ENCODE assay signal across 12 cellular contexts in genomic region chr19:40411125-40411842, GRCh38. TPM values are rescaled to one million over a fixed set of nuclear protein-coding genes. Genes with fewer than 3 reads are reported as not detected.
DNase-seq lines count a peak whose midpoint lies in the region; ATAC-seq, FAIRE-seq and TF ChIP-seq lines count a peak whose summit lies in the region.
"Had no signal": no experiment of that assay in that cellular context is flagged by ENCODE, and none has a peak within 500 bp of the region (broad histone marks: within the 10 kb centered on the region; RNA-seq: fewer than 3 reads in every experiment).

No MANE protein-coding gene starts in this region.

- H3K4me1 ChIP-seq in A549 (peaks cover 12% of the 10 kb centered on the region; the same call in 1 of the 3 replicates), SK-N-SH (ENCODE audit: control insufficient read depth in 1 of 2, insufficient read depth in 2 of 2, low read depth in 1 of 2, low read length in 1 of 2) (no peaks in the 10 kb centered on the region; a peak in 1 of 4 replicates), left lung (peaks cover 0 to 38% of the 10 kb centered on the region in 2 donors)

- H3K9ac ChIP-seq in SK-N-SH = no peak overlapping the region

- H3K36me3 ChIP-seq in SK-N-SH (replicated peaks in 1 of 2; ENCODE audit: control insufficient read depth in 1 of 2, insufficient read depth in 2 of 2, low read length in 1 of 2) = no peaks in the 10 kb centered on the region
- no peaks in the 10 kb centered on the region for H3K36me3 ChIP-seq in left lung
- H3K36me3 ChIP-seq: tibial artery had no signal

- 64% methylated on average over 16 of the region's 16 CpGs for WGBS in A549 (ENCODE audit: missing lambda C conversion rate)
- 63% methylated on average over 10 of the region's 16 CpGs for WGBS in SK-N-SH (ENCODE audit: low lambda C conversion rate)

- no peaks in the 10 kb centered on the region for H4K20me1 ChIP-seq in SK-N-SH (ENCODE audit: insufficient read depth)

- TF ChIP-seq RAD21 in A549 (conservative IDR thresholded peaks at IDR 0.05 in 1 of 2, IDR thresholded peaks at IDR 0.05 in 1 of 2) (no peak), SK-N-SH (IDR thresholded peaks at IDR 0.05; ENCODE audit: low read length) (no peak)

- no peak overlapping the region for H3K4me3 ChIP-seq in A549
- no peak overlapping the region for H3K4me3 ChIP-seq in SK-N-SH (ENCODE audit: low read depth in 2 of 2, low read length in 1 of 2)
- H3K4me3 ChIP-seq in left lung = peak overlapping the region in 1 of 2 donors; percentile 35
- H3K4me3 ChIP-seq: coronary artery, tibial artery had no signal

- H3K9me3 Mint-ChIP-seq in glutamatergic neuron (ENCODE audit: unreplicated experiment) = peaks cover 1% of the 10 kb centered on the region
- H3K9me3 Mint-ChIP-seq: nephron; T-helper 1 cell treated with Interleukin-12 subunit alpha and Interleukin-12 subunit beta and Interleukin-4 antibody, amounts not matched to agents 30 μg/mL and 1 μg/mL, for 36 hours had no signal

- H3K27me3 ChIP-seq in SK-N-SH (ENCODE audit: insufficient read depth) (no peaks in the 10 kb centered on the region), left lung (no peaks in the 10 kb centered on the region)
- H3K27me3 ChIP-seq: tibial artery had no signal

- TF ChIP-seq CTCF in A549 (IDR thresholded peaks at IDR 0.05) (no peak), SK-N-SH (IDR thresholded peaks at IDR 0.05) (no peak), left lung (IDR thresholded peaks at IDR 0.05) (no peak), glutamatergic neuron (IDR thresholded peaks at IDR 0.05; ENCODE audit: partially characterized antibody, unreplicated experiment) (no peak)

- no peak overlapping the region for H3K27ac Mint-ChIP-seq in glutamatergic neuron (ENCODE audit: unreplicated experiment)
- H3K27ac Mint-ChIP-seq: nephron; T-helper 1 cell treated with Interleukin-12 subunit alpha and Interleukin-12 subunit beta and Interleukin-4 antibody, amounts not matched to agents 30 μg/mL and 1 μg/mL, for 36 hours had no signal

- H3K9me2 ChIP-seq in SK-N-SH = no peaks in the 10 kb centered on the region

- TF ChIP-seq POLR2A in A549 (IDR thresholded peaks at IDR 0.05; ENCODE audit: low read length) = no peak

- no peaks in the 10 kb centered on the region for H3K36me3 Mint-ChIP-seq in glutamatergic neuron (ENCODE audit: unreplicated experiment)

- no peak for DNase-seq in A549 (ENCODE audit: low read depth in 1 of 2, low spot score in 1 of 2)
- peak; percentile 12 for DNase-seq in SK-N-SH
- DNase-seq in left lung = no peak
- DNase-seq in T-helper 1 cell = no peak
- DNase-seq in glutamatergic neuron = no peak
- DNase-seq: stimulated activated CD4-positive, alpha-beta T cell treated with anti-CD3 and anti-CD28 coated beads, Interleukin-4, amount 100 ng/mL, for 1 hour; tibial artery had no signal

- H3K9me3 ChIP-seq in A549 (no peaks in the 10 kb centered on the region), SK-N-SH (no peaks in the 10 kb centered on the region), left lung (no peaks in the 10 kb centered on the region)
- H3K9me3 ChIP-seq: tibial artery had no signal

- no peak overlapping the region for H3K4me2 ChIP-seq in A549
- H3K4me2 ChIP-seq in SK-N-SH = no peak overlapping the region

- H2AFZ ChIP-seq in SK-N-SH (ENCODE audit: low read depth) = peak overlapping the region; percentile 46; the same call in 1 of the 2 replicates

- no peak overlapping the region for H3K4me3 Mint-ChIP-seq in glutamatergic neuron (ENCODE audit: unreplicated experiment)
- H3K4me3 Mint-ChIP-seq: nephron; T-helper 1 cell treated with Interleukin-12 subunit alpha and Interleukin-12 subunit beta and Interleukin-4 antibody, amounts not matched to agents 30 μg/mL and 1 μg/mL, for 36 hours had no signal

- POLR2A ChIA-PET in A549 (lab: Yijun Ruan, JAX) (interaction anchor here (1.2 to 2.8 kb wide), 3 partner anchors 10 to 15 kb away, joined by 4 to 12 read pairs (median 7); partner anchors contain the start of gene SERTAD1), SK-N-SH (lab: Yijun Ruan, JAX) (interaction anchor here (1.4 kb wide), 1 partner anchor 10 kb away, joined by 4 read pairs; no protein-coding TSS in a partner anchor)

- TF ChIP-seq EP300 in A549 (IDR thresholded peaks at IDR 0.05) (no peak), SK-N-SH (IDR thresholded peaks at IDR 0.05; ENCODE audit: borderline replicate concordance in 1 of 2, low read depth in 1 of 2, low read length in 1 of 2) (no peak)

- H3F3A ChIP-seq in SK-N-SH (replicated peaks; ENCODE audit: insufficient read depth) = peaks cover 6% of the 10 kb centered on the region

- CTCF ChIA-PET in A549 (lab: Yijun Ruan, JAX) = interaction anchor here (0.7 to 26.4 kb wide), 10 partner anchors 7 to 272 kb away, joined by 3 to 950 read pairs (median 6); partner anchors contain the start of genes BLVRB, PRX, SERTAD1 and SERTAD3
- CTCF ChIA-PET in SK-N-SH (lab: Yijun Ruan, JAX) = interaction anchor here (1.3 to 3.3 kb wide), 4 partner anchors 9 to 106 kb away, joined by 3 to 15 read pairs (median 4); no protein-coding TSS in a partner anchor

- ATAC-seq in A549 (peak; percentile 19 to 31; a peak in 5 of 6 replicates), left lung (peak; percentile 66), HG03442 (IDR thresholded peaks at IDR 0.05; ENCODE audit: unreplicated experiment) (no peak)

- no peak for FAIRE-seq in A549 (lab: Jason Lieb, UNC)
- FAIRE-seq: A204.1 had no signal

- peaks cover 5% of the 10 kb centered on the region for H3K4me1 Mint-ChIP-seq in glutamatergic neuron (ENCODE audit: low read depth, unreplicated experiment)

- H3K27ac ChIP-seq in A549 (peak overlapping the region in 1 of 2 experiments; percentile 52; a peak in 3 of 6 replicates), SK-N-SH (ENCODE audit: low read depth in 2 of 2, low read length in 1 of 2) (no peak overlapping the region), left lung (peak overlapping the region; percentile 51 to 55)

- intact Hi-C loops in left lung (cut with DNase I) = no loop called here

- no peaks in the 10 kb centered on the region for H3K79me2 ChIP-seq in SK-N-SH (ENCODE audit: insufficient read depth)

- H3K27me3 Mint-ChIP-seq in glutamatergic neuron (ENCODE audit: unreplicated experiment) = no peaks in the 10 kb centered on the region

TF ChIP-seq in SK-N-SH, 30 proteins besides CTCF, POLR2A, EP300 and RAD21 (continues in another document):
- TF ChIP-seq NRF1 (IDR thresholded peaks at IDR 0.05; ENCODE audit: low read depth, low read length) = no peak

RNA-seq across cellular contexts. Expression of gene PRX, which starts 1.9 kb away (rescaled TPM):
- polyA plus RNA-seq in A549 (2011; rRNA removed) (1.5 and 1.6 TPM in 2 replicates), A549 (2017; fragmentation: RNase III; extraction: RNeasy Plus Mini Kit Qiagen cat#74134 plus additional on column Dnase treatment) (1.3 to 1.8 TPM (median 1.8 TPM) in 3 replicates), SK-N-SH (2012; rRNA removed) (2.2 TPM in 2 replicates)
- 0.91 and 1.1 TPM in 2 replicates for polyA plus RNA-seq in A549 (2012; cell fraction: cytosol; rRNA removed)
- 1.7 and 1.8 TPM in 2 replicates for polyA plus RNA-seq in A549 (2012; cell fraction: nucleus; rRNA removed)
- polyA minus RNA-seq in A549 (2011; rRNA and poly(A)+ RNA removed) = 0.87 and 1.1 TPM in 2 replicates
- polyA plus RNA-seq in SK-N-SH (2012; cell fraction: cytosol; rRNA removed) = 1.0 and 1.5 TPM in 2 replicates
- 2.9 and 4.3 TPM in 2 replicates for polyA plus RNA-seq in SK-N-SH (2012; cell fraction: nucleus; rRNA removed)
- total RNA-seq in left lung (10 to 100 TPM; 18.7 to 20.0 TPM), glutamatergic neuron (ENCODE audit: unreplicated experiment) (4.7 TPM)

RNA-seq across cellular contexts. Expression of gene SERTAD1, which starts 14.5 kb away (rescaled TPM):
- polyA plus RNA-seq in A549 (2011; rRNA removed) = 10.0 and 10.7 TPM in 2 replicates
- 30.9 and 31.2 TPM in 2 replicates for polyA plus RNA-seq in A549 (2012; cell fraction: cytosol; rRNA removed)
- polyA plus RNA-seq in A549 (2012; cell fraction: nucleus; rRNA removed) = 21.4 and 24.8 TPM in 2 replicates
- polyA plus RNA-seq in A549 (2017; fragmentation: RNase III; extraction: RNeasy Plus Mini Kit Qiagen cat#74134 plus additional on column Dnase treatment) = 12.5 to 14.9 TPM (median 13.6 TPM) in 3 replicates
- 4.6 and 4.7 TPM in 2 replicates for polyA minus RNA-seq in A549 (2011; rRNA and poly(A)+ RNA removed)
- polyA plus RNA-seq in SK-N-SH (2012; rRNA removed) = 7.1 and 10.4 TPM in 2 replicates
- 6.5 and 7.6 TPM in 2 replicates for polyA plus RNA-seq in SK-N-SH (2012; cell fraction: cytosol; rRNA removed)
- polyA plus RNA-seq in SK-N-SH (2012; cell fraction: nucleus; rRNA removed) = 8.4 and 10.2 TPM in 2 replicates
- 10 to 100 TPM; 14.8 to 17.5 TPM for total RNA-seq in left lung
- total RNA-seq in glutamatergic neuron (ENCODE audit: unreplicated experiment) = 3.6 TPM

RNA-seq across cellular contexts. Expression of gene HIPK4, which starts 21.3 kb away (rescaled TPM):
- polyA plus RNA-seq in A549 (2011; rRNA removed) (0.18 and 0.19 TPM in 2 replicates), A549 (2017; fragmentation: RNase III; extraction: RNeasy Plus Mini Kit Qiagen cat#74134 plus additional on column Dnase treatment) (0.20 to 0.25 TPM (median 0.24 TPM) in 3 replicates), SK-N-SH (2012; rRNA removed) (0.13 and 0.23 TPM in 2 replicates)
- polyA plus RNA-seq in A549 (2012; cell fraction: cytosol; rRNA removed) = 0.34 and 0.51 TPM in 2 replicates
- 1.1 TPM in 2 replicates for polyA plus RNA-seq in A549 (2012; cell fraction: nucleus; rRNA removed)
- 0.19 and 0.37 TPM in 2 replicates for polyA minus RNA-seq in A549 (2011; rRNA and poly(A)+ RNA removed)
- polyA plus RNA-seq in SK-N-SH (2012; cell fraction: cytosol; rRNA removed) = 0.01 and 0.09 TPM in 2 replicates
- polyA plus RNA-seq in SK-N-SH (2012; cell fraction: nucleus; rRNA removed) = 0.43 and 0.52 TPM in 2 replicates
- total RNA-seq in left lung (under 1 TPM; 0.09 to 0.24 TPM), glutamatergic neuron (ENCODE audit: unreplicated experiment) (not detected)

RNA-seq across cellular contexts. Expression of gene SERTAD3, which starts 32.9 kb away (rescaled TPM):
- polyA plus RNA-seq in A549 (2011; rRNA removed) (40.2 and 41.7 TPM in 2 replicates), A549 (2017; fragmentation: RNase III; extraction: RNeasy Plus Mini Kit Qiagen cat#74134 plus additional on column Dnase treatment) (35.5 to 41.2 TPM (median 39.7 TPM) in 3 replicates), SK-N-SH (2012; rRNA removed) (11.3 and 12.9 TPM in 2 replicates)
- 24.7 and 32.8 TPM in 2 replicates for polyA plus RNA-seq in A549 (2012; cell fraction: cytosol; rRNA removed)
- 26.5 and 34.1 TPM in 2 replicates for polyA plus RNA-seq in A549 (2012; cell fraction: nucleus; rRNA removed)
- polyA minus RNA-seq in A549 (2011; rRNA and poly(A)+ RNA removed) = 63.1 and 71.7 TPM in 2 replicates
- 8.6 and 10.4 TPM in 2 replicates for polyA plus RNA-seq in SK-N-SH (2012; cell fraction: cytosol; rRNA removed)
- 8.0 and 9.5 TPM in 2 replicates for polyA plus RNA-seq in SK-N-SH (2012; cell fraction: nucleus; rRNA removed)
- total RNA-seq in left lung (10 to 100 TPM; 31.7 to 35.0 TPM), glutamatergic neuron (ENCODE audit: unreplicated experiment) (30.1 TPM)

RNA-seq across cellular contexts. Expression of gene BLVRB, which starts 54.3 kb away (rescaled TPM):
- 202 and 241 TPM in 2 replicates for polyA plus RNA-seq in A549 (2011; rRNA removed)
- polyA plus RNA-seq in A549 (2012; cell fraction: cytosol; rRNA removed) = 713 and 819 TPM in 2 replicates
- 565 and 810 TPM in 2 replicates for polyA plus RNA-seq in A549 (2012; cell fraction: nucleus; rRNA removed)
- polyA plus RNA-seq in A549 (2017; fragmentation: RNase III; extraction: RNeasy Plus Mini Kit Qiagen cat#74134 plus additional on column Dnase treatment) = 280 to 298 TPM (median 296 TPM) in 3 replicates
- polyA minus RNA-seq in A549 (2011; rRNA and poly(A)+ RNA removed) = 192 and 225 TPM in 2 replicates
- 69.7 and 85.9 TPM in 2 replicates for polyA plus RNA-seq in SK-N-SH (2012; rRNA removed)
- polyA plus RNA-seq in SK-N-SH (2012; cell fraction: cytosol; rRNA removed) = 31.1 and 52.7 TPM in 2 replicates
- polyA plus RNA-seq in SK-N-SH (2012; cell fraction: nucleus; rRNA removed) = 44.1 and 51.8 TPM in 2 replicates
- total RNA-seq in left lung = 100 to 1,000 TPM; 123 to 192 TPM
- 7.2 TPM for total RNA-seq in glutamatergic neuron (ENCODE audit: unreplicated experiment)

Comparison
In these comparisons a context has a peak if more than half of its experiments do, and no peak if none do; other contexts are left out.
1. H3K27ac ChIP-seq: peak in left lung (2 of 2); none in SK-N-SH (0 of 2).